In genomic region chr3:28406241-28406640, GRCh38 we compare ENCODE assay signal across 22 cellular contexts. TPM values are rescaled to one million over a fixed set of nuclear protein-coding genes. Genes with fewer than 3 reads are reported as not detected.
"Had no signal": no experiment of that assay in that cellular context is flagged by ENCODE, and none has a peak within 500 bp of the region (broad histone marks: within the 10 kb centered on the region; RNA-seq: fewer than 3 reads in every experiment).

No MANE protein-coding gene starts in this region.

- DNase-seq: IMR-90, Karpas-422, KG1, MM.1S, NCI-H1092 treated with DMSO at 0.1 percent for 48 hours, NCI-H1436, NCI-H187, NCI-H2029, NCI-H2081 treated with DMSO at 0.1 percent for 48 hours, NCI-H2171, NCI-H226, NCI-H446, NCI-H510A, NCI-H524 treated with DMSO at 0.1 percent for 48 hours, NCI-H69, NCI-H774, SHP77, SJCRH30 had no signal

- H3K27ac ChIP-seq: RWPE1, SJCRH30 had no signal

- H3K4me3 ChIP-seq: SJCRH30 had no signal

- ATAC-seq: HepG2, SK-N-SH treated with all-trans-retinoic acid at 6 μM for 48 hours had no signal

- H3K4me1 ChIP-seq: SJCRH30 had no signal

- H3K27me3 ChIP-seq: SJCRH30 had no signal

RNA-seq across cellular contexts. Expression of gene ZCWPW2, which starts 57.7 kb away (rescaled TPM):
- total RNA-seq: HT1080 had no signal
